ENCODE assay signal across 21 cellular contexts in the genomic region with DNA sequence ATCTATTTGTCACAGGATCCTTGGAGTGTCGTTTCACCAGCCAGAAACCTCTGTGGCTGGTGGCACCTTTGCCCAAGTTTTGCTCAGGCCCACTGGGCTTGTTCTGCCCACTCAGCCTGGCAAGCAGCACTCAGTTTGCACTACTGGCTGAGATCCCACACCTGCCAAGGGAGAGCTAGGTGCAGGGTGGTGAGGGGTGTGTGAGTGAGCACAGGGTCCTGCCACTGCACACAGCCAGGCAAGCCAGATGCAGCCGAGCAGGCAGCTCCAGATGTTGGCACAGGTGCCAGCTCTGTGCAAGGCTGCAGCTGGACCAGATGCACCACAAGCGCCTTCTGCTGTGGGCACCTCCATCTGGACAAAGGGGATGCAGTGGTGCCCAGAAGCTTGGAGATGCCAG.
"Had no signal": no experiment of that assay in that cellular context is flagged by ENCODE, and none has a peak within 500 bp of the region (broad histone marks: within the 10 kb centered on the region; RNA-seq: fewer than 3 reads in every experiment).

No MANE protein-coding gene starts in this region.

- H3K4me3 Mint-ChIP-seq: endodermal cell; naive thymus-derived CD4-positive, alpha-beta T cell; neural crest cell had no signal

- H3K36me3 ChIP-seq: ovary, right atrium auricular region, stomach, thoracic aorta, transverse colon had no signal

- H3K27me3 ChIP-seq: hepatocyte, ovary, right atrium auricular region, stomach, transverse colon had no signal

- H3K27ac Mint-ChIP-seq: endodermal cell; naive thymus-derived CD4-positive, alpha-beta T cell had no signal

- ATAC-seq: left colon; left ventricle myocardium superior; naive thymus-derived CD4-positive, alpha-beta T cell had no signal

- H3K4me1 ChIP-seq: right atrium auricular region, stomach had no signal

- H3K36me3 Mint-ChIP-seq: naive thymus-derived CD4-positive, alpha-beta T cell had no signal

- H2AFZ ChIP-seq: hepatocyte had no signal

- H3K9me3 Mint-ChIP-seq: endodermal cell; naive thymus-derived CD4-positive, alpha-beta T cell; neural crest cell had no signal

- H3K27ac ChIP-seq: coronary artery, hepatocyte, ovary, right atrium auricular region, stomach, thoracic aorta, transverse colon had no signal

- DNase-seq: effector CD4-positive, alpha-beta T cell; endodermal cell; erythroblast; foreskin melanocyte; head of caudate nucleus; left colon; left ventricle myocardium superior; naive thymus-derived CD4-positive, alpha-beta T cell; nucleus accumbens; ovary; stimulated activated CD4-positive, alpha-beta T cell treated with anti-CD3 and anti-CD28 coated beads, Interleukin-4, amount 100 ng/mL, for 24 hours; stimulated activated naive CD4-positive, alpha-beta T cell; stomach; substantia nigra; transverse colon had no signal

- H3K4me3 ChIP-seq: coronary artery, hepatocyte, ovary, right atrium auricular region, smooth muscle cell, stomach, thoracic aorta, transverse colon had no signal

- H3K4me2 ChIP-seq: hepatocyte, smooth muscle cell had no signal

- H3K4me1 Mint-ChIP-seq: endodermal cell; naive thymus-derived CD4-positive, alpha-beta T cell had no signal

- H3K9me3 ChIP-seq: ovary, right atrium auricular region, stomach, thoracic aorta, transverse colon had no signal
